ENCODE assay signal across 19 cellular contexts in genomic region chr7:131186816-131187215, GRCh38.
A peak's percentile ranks its signal among the peaks of the same experiment; 100 is the strongest.
DNase-seq lines count a peak whose midpoint lies in the region; ATAC-seq, FAIRE-seq and TF ChIP-seq lines count a peak whose summit lies in the region.
"Had no signal": no experiment of that assay in that cellular context is flagged by ENCODE, and none has a peak within 500 bp of the region (broad histone marks: within the 10 kb centered on the region; RNA-seq: fewer than 3 reads in every experiment).

No MANE protein-coding gene starts in this region.

- TF ChIP-seq EP300 in HepG2 (IDR thresholded peaks at IDR 0.05; ENCODE audit: low read depth in 2 of 2, low read length in 2 of 2) (no peak), HepG2 (CRISPR knock-in tag; IDR thresholded peaks at IDR 0.05; ENCODE audit: borderline replicate concordance) (no peak)

- no peak for DNase-seq in HepG2 (ENCODE audit: low spot score)
- no peak for DNase-seq in right lobe of liver
- DNase-seq in astrocyte (ENCODE audit: low read depth), result no peak
- peak; percentile 75 for DNase-seq in inferior parietal cortex (ENCODE audit: extremely low spot score)
- DNase-seq in testis, result peak; percentile 41
- DNase-seq: activated CD4-positive, alpha-beta T cell treated with anti-CD3 and anti-CD28 coated beads for 48 hours; activated T-cell treated with anti-CD3 and anti-CD28 coated beads, Interleukin-2, amount 50 U/mL, for 48 hours; colonic mucosa; COR-L47; GF-D8; NCI-H1105; NK-92 treated with Interleukin-12 subunit alpha and Interleukin-12 subunit beta, amount 100 ng/mL, for 24 hours; pancreas; T1000 had no signal

- H3K36me3 ChIP-seq in HepG2 (replicated peaks in 1 of 2; ENCODE audit: control insufficient read depth in 1 of 2, insufficient read depth in 2 of 2, low read length in 2 of 2), result no peaks in the 10 kb centered on the region
- H3K36me3 ChIP-seq in right lobe of liver, result no peaks in the 10 kb centered on the region
- H3K36me3 ChIP-seq in astrocyte (ENCODE audit: insufficient read depth, low read length), result no peaks in the 10 kb centered on the region
- H3K36me3 ChIP-seq in testis (ENCODE audit: low read depth, missing control alignments), result no peaks in the 10 kb centered on the region
- H3K36me3 ChIP-seq: colonic mucosa, pancreas had no signal

- H3K4me1 Mint-ChIP-seq in astrocyte (ENCODE audit: low read depth, unreplicated experiment), result peaks cover 38% of the 10 kb centered on the region

- no peak for FAIRE-seq in HepG2 (lab: Jason Lieb, UNC)
- FAIRE-seq in astrocyte (lab: Jason Lieb, UNC), result no peak
- FAIRE-seq: islet of Langerhans, pancreas had no signal

- in situ Hi-C loops in HepG2 (cut with HindIII; ENCODE audit: extremely low pct_ligation_motif_present, low pct_unique_long_range_greater_than_20kb), result no loop called here

- no peak for TF ChIP-seq POLR2A in HepG2 (IDR thresholded peaks at IDR 0.05; ENCODE audit: insufficient read depth in 1 of 2, low read depth in 2 of 2, low read length in 2 of 2)
- TF ChIP-seq POLR2A in right lobe of liver (IDR thresholded peaks at IDR 0.05), result no peak
- no peak for TF ChIP-seq POLR2A in testis (IDR thresholded peaks at IDR 0.05)

- intact Hi-C loops in HepG2 (cut with micrococcal nuclease; ENCODE audit: unreplicated experiment) (no loop called here), right lobe of liver (cut with DNase I) (no loop called here), testis (cut with DNase I; ENCODE audit: low total_unique reads) (no loop called here)

- 79% methylated on average over 7 of the region's 7 CpGs for whole genome bisulfite sequencing in HepG2 (ENCODE audit: low lambda C conversion rate)
- WGBS in right lobe of liver (ENCODE audit: insufficient coverage, low coverage, low lambda C conversion rate, missing lambda C conversion rate), result 86% methylated on average over 7 of the region's 7 CpGs
- 33 to 52% methylated on average over 7 of the region's 7 CpGs for WGBS in testis, 2 donors

- H3K27ac Mint-ChIP-seq in astrocyte (ENCODE audit: unreplicated experiment), result peak overlapping the region; percentile 1

- H2AFZ ChIP-seq in HepG2 (ENCODE audit: low read length) (no peak overlapping the region), astrocyte (ENCODE audit: low read depth, low read length) (no peak overlapping the region)

- H3K36me3 Mint-ChIP-seq in astrocyte (ENCODE audit: low read depth, unreplicated experiment), result peaks cover 2% of the 10 kb centered on the region

- H3K4me3 ChIP-seq in HepG2 (replicated peaks in 1 of 3; ENCODE audit: insufficient read depth in 1 of 3, low read depth in 2 of 3, low read length in 3 of 3) (no peak overlapping the region), right lobe of liver (no peak overlapping the region), astrocyte (ENCODE audit: insufficient read depth, low read depth, low read length) (no peak overlapping the region), testis (no peak overlapping the region)
- H3K4me3 ChIP-seq: colonic mucosa, pancreas had no signal

- H3K4me3 Mint-ChIP-seq in astrocyte (ENCODE audit: unreplicated experiment), result no peak overlapping the region

- no peak overlapping the region for H3K4me2 ChIP-seq in HepG2 (ENCODE audit: low read depth, low read length)
- H3K4me2 ChIP-seq in astrocyte (ENCODE audit: low read length), result no peak overlapping the region
- H3K4me2 ChIP-seq: KMS-11 had no signal

- TF ChIP-seq CTCF in HepG2 (CRISPR knock-in tag; IDR thresholded peaks at IDR 0.05), result no peak
- TF ChIP-seq CTCF in right lobe of liver (IDR thresholded peaks at IDR 0.05), result no peak
- no peak for TF ChIP-seq CTCF in astrocyte (IDR thresholded peaks at IDR 0.05; ENCODE audit: insufficient read depth, low read depth, low read length)
- no peak for TF ChIP-seq CTCF in testis (IDR thresholded peaks at IDR 0.05)

- H4K20me1 ChIP-seq in HepG2 (ENCODE audit: insufficient read depth, low read length) (no peaks in the 10 kb centered on the region), astrocyte (ENCODE audit: insufficient read depth, low read length) (no peaks in the 10 kb centered on the region)

- H3K4me1 ChIP-seq in HepG2 (ENCODE audit: insufficient read depth, low read length) (peaks cover 48% of the 10 kb centered on the region), right lobe of liver (peaks cover 0 to 4% (median 0%) of the 10 kb centered on the region in 4 donors), astrocyte (ENCODE audit: insufficient read depth, low read length) (peaks cover 13% of the 10 kb centered on the region), testis (peaks cover 9% of the 10 kb centered on the region)
- H3K4me1 ChIP-seq: colonic mucosa, pancreas had no signal

- ATAC-seq in HepG2, result no peak
- no peak for ATAC-seq in right lobe of liver
- ATAC-seq in GM18498 (IDR thresholded peaks at IDR 0.05; ENCODE audit: unreplicated experiment), result no peak
- ATAC-seq in HG03460 (IDR thresholded peaks at IDR 0.05; ENCODE audit: unreplicated experiment), result no peak
- no peak for ATAC-seq in GM18868 (IDR thresholded peaks at IDR 0.05; ENCODE audit: unreplicated experiment)

- H3K9me3 ChIP-seq in HepG2 (ENCODE audit: low read length) (no peaks in the 10 kb centered on the region), right lobe of liver (no peaks in the 10 kb centered on the region), astrocyte (ENCODE audit: insufficient read depth, low read depth, low read length) (no peaks in the 10 kb centered on the region), testis (no peaks in the 10 kb centered on the region)
- H3K9me3 ChIP-seq: colonic mucosa, pancreas had no signal

- TF ChIP-seq RAD21 in HepG2 (CRISPR knock-in tag; IDR thresholded peaks at IDR 0.05), result no peak

- POLR2A ChIA-PET in HepG2 (lab: Yijun Ruan, JAX), result no interaction called here

- peaks cover 4% of the 10 kb centered on the region for H3K9me3 Mint-ChIP-seq in astrocyte (ENCODE audit: unreplicated experiment)

- no peak overlapping the region for H3K9ac ChIP-seq in HepG2 (ENCODE audit: insufficient read depth, low read depth, low read length)
- no peak overlapping the region for H3K9ac ChIP-seq in astrocyte (ENCODE audit: low read length)
- H3K9ac ChIP-seq: KMS-11 had no signal

- H3K27me3 ChIP-seq in HepG2 (ENCODE audit: control insufficient read depth in 1 of 2, insufficient read depth in 2 of 2, low read length in 2 of 2), result no peaks in the 10 kb centered on the region
- H3K27me3 ChIP-seq in right lobe of liver, result no peaks in the 10 kb centered on the region
- peaks cover 21% of the 10 kb centered on the region for H3K27me3 ChIP-seq in astrocyte (ENCODE audit: insufficient read depth, low read length)
- H3K27me3 ChIP-seq in testis, result no peaks in the 10 kb centered on the region
- H3K27me3 ChIP-seq: colonic mucosa, pancreas had no signal

- H3K27me3 Mint-ChIP-seq in astrocyte (ENCODE audit: low read depth, unreplicated experiment), result no peaks in the 10 kb centered on the region

- CTCF ChIA-PET in HepG2 (lab: Yijun Ruan, JAX; ENCODE audit: low intra/inter-chr PET ratio, low total read pairs), result no interaction called here

- BruUV-seq in HepG2 (replicated peaks; lab: Mats Ljungman, UMichigan), result no TSS peak

- no peak overlapping the region for H3K27ac ChIP-seq in HepG2 (ENCODE audit: extremely low read length, insufficient read depth, low read length)
- H3K27ac ChIP-seq in right lobe of liver, result no peak overlapping the region
- H3K27ac ChIP-seq in astrocyte (ENCODE audit: low read depth, low read length), result no peak overlapping the region
- peak overlapping the region; percentile 41 to 76 for H3K27ac ChIP-seq in testis
- H3K27ac ChIP-seq: colonic mucosa, KMS-11, pancreas had no signal

- H3K79me2 ChIP-seq in HepG2 (ENCODE audit: insufficient read depth, low read length) (no peaks in the 10 kb centered on the region), astrocyte (ENCODE audit: insufficient read depth, low read length) (no peaks in the 10 kb centered on the region)

TF ChIP-seq in HepG2, 621 proteins besides CTCF, POLR2A, EP300 and RAD21:
- no peak for TF ChIP-seq TFE3 (CRISPR knock-in tag; IDR thresholded peaks at IDR 0.05)
- peak; percentile 9; the same call in 1 of the 2 replicates for TF ChIP-seq ZBTB33 (CRISPR knock-in tag; IDR thresholded peaks at IDR 0.05)
- no peak for TF ChIP-seq ZNF749 (CRISPR knock-in tag; IDR thresholded peaks at IDR 0.05; ENCODE audit: borderline replicate concordance)

Comparison
In these comparisons a context has a peak if more than half of its experiments do, and no peak if none do; other contexts are left out.
1. DNase-seq: peak in inferior parietal cortex (single experiment) and testis (single experiment); none in HepG2 (single experiment), right lobe of liver (0 of 3) and astrocyte (single experiment).
2. H3K27ac ChIP-seq: peak in testis (2 of 2); none in HepG2 (single experiment), right lobe of liver (0 of 3) and astrocyte (single experiment).